In the genomic region with DNA sequence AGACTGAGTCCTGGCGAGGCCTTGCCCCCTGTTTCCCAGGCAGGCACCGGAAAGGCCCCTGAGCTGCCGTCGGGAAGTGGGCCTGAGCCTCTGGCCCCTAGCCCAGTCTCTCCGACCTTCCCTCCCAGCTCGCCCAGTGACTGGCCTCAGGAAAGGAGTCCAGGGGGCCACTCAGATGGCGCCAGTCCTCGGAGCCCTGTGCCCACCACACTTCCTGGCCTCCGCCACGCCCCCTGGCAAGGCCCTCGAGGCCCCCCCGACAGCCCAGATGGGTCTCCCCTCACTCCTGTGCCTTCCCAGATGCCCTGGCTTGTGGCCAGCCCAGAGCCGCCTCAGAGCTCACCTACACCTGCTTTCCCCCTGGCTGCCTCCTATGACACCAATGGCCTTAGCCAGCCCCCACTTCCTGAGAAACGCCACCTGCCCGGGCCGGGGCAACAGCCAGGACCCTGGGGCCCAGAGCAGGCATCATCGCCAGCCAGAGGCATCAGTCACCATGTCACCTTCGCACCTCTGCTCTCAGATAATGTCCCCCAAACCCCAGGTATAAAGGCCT, we compare ENCODE assay signal across 11 cellular contexts. TPM values are rescaled to one million over a fixed set of nuclear protein-coding genes. Genes with fewer than 3 reads are reported as not detected.
A peak's percentile ranks its signal among the peaks of the same experiment; 100 is the strongest.
DNase-seq lines count a peak whose midpoint lies in the region; ATAC-seq and TF ChIP-seq lines count a peak whose summit lies in the region.
"Had no signal": no experiment of that assay in that cellular context is flagged by ENCODE, and none has a peak within 500 bp of the region (broad histone marks: within the 10 kb centered on the region; RNA-seq: fewer than 3 reads in every experiment).

No MANE protein-coding gene starts in this region.

- H3K4me3 Mint-ChIP-seq in MCF 10A (ENCODE audit: unreplicated experiment) (no peak overlapping the region), CD14-positive monocyte (no peak overlapping the region)

- H3K36me3 Mint-ChIP-seq in MCF 10A (ENCODE audit: insufficient read depth, unreplicated experiment): peaks cover 44% of the 10 kb centered on the region
- peaks cover 26 to 28% of the 10 kb centered on the region in 2 donors for H3K36me3 Mint-ChIP-seq in CD14-positive monocyte

- no peak for ATAC-seq in left ventricle myocardium superior
- no peak for ATAC-seq in esophagus mucosa

- H3K27me3 Mint-ChIP-seq in MCF 10A (ENCODE audit: insufficient read depth, unreplicated experiment) (no peaks in the 10 kb centered on the region), CD14-positive monocyte (ENCODE audit: low read depth in 3 of 3) (peaks cover 0 to 10% (median 10%) of the 10 kb centered on the region in 3 donors)

- no peak overlapping the region for H3K27ac Mint-ChIP-seq in MCF 10A (ENCODE audit: low read depth, unreplicated experiment)
- H3K27ac Mint-ChIP-seq in CD14-positive monocyte: peak overlapping the region in 1 of 7 donors; percentile 7

- POLR2A ChIA-PET in MCF 10A (lab: Yijun Ruan, JAX): interaction anchor here (0.7 to 1.6 kb wide), 4 partner anchors 13 to 380 kb away, joined by 3 to 5 read pairs (median 4); no protein-coding TSS in a partner anchor

- peak; percentile 38 for DNase-seq in DMS79 (lab: John Stamatoyannopoulos, UW)
- peak; percentile 62 for DNase-seq in NCI-H345 (lab: John Stamatoyannopoulos, UW)
- DNase-seq in left ventricle myocardium superior: peak; percentile 58
- peak; percentile 77 for DNase-seq in spleen
- DNase-seq in midbrain (lab: John Stamatoyannopoulos, UW): no peak
- no peak for DNase-seq in MCF 10A (ENCODE audit: unreplicated experiment)
- DNase-seq in CD14-positive monocyte (ENCODE audit: low spot score): no peak

- peaks cover 1 to 91% (median 30%) of the 10 kb centered on the region in 6 donors for H3K4me1 ChIP-seq in spleen

- H3K4me3 ChIP-seq in spleen: no peak overlapping the region
- H3K4me3 ChIP-seq: colonic mucosa, MG63 had no signal

- intact Hi-C loops in left ventricle myocardium superior (cut with micrococcal nuclease): loop anchor here (10.0 kb wide), 1 partner anchor 134 kb away; no protein-coding TSS in a partner anchor
- intact Hi-C loops in spleen (cut with DNase I; ENCODE audit: low total_unique reads): no loop called here
- intact Hi-C loops in MCF 10A (cut with micrococcal nuclease): no loop called here
- intact Hi-C loops in CD14-positive monocyte (cut with micrococcal nuclease): no loop called here

- BruUV-seq in MCF 10A (replicated peaks; lab: Mats Ljungman, UMichigan): no TSS peak

- H3K9me3 Mint-ChIP-seq in MCF 10A (ENCODE audit: unreplicated experiment): no peaks in the 10 kb centered on the region
- H3K9me3 Mint-ChIP-seq in CD14-positive monocyte: peaks cover 0 to 1% (median 0%) of the 10 kb centered on the region in 7 donors

- H3K27ac ChIP-seq in spleen: peak overlapping the region in 7 of 8 donors; percentile 5 to 94 (median 59)
- H3K27ac ChIP-seq: colonic mucosa had no signal

- H3K36me3 ChIP-seq in spleen: peaks cover 0 to 100% (median 63%) of the 10 kb centered on the region in 6 donors
- H3K36me3 ChIP-seq: colonic mucosa had no signal

- H3K27me3 ChIP-seq in spleen (replicated peaks in 1 of 7): peaks cover 0 to 11% (median 0%) of the 10 kb centered on the region in 7 donors
- H3K27me3 ChIP-seq: colonic mucosa, MG63 had no signal

- TF ChIP-seq CTCF in spleen (IDR thresholded peaks at IDR 0.05 in 8 of 11, conservative IDR thresholded peaks at IDR 0.05 in 3 of 11) (no peak), MCF 10A (IDR thresholded peaks at IDR 0.05; ENCODE audit: unreplicated experiment) (no peak), CD14-positive monocyte (IDR thresholded peaks at IDR 0.05) (no peak)

- CTCF ChIA-PET in MCF 10A (lab: Yijun Ruan, JAX): interaction anchor here (0.6 to 15.4 kb wide), 4 partner anchors 37 to 260 kb away, joined by 3 to 267 read pairs (median 4); a partner anchor contains a TSS

- WGBS in spleen, 5 donors: 53 to 64% (median 63%) methylated on average over 8 to 18 of the region's 18 CpGs

- TF ChIP-seq POLR2A in spleen (IDR thresholded peaks at IDR 0.05): no peak

- H3K9me3 ChIP-seq in spleen: no peaks in the 10 kb centered on the region
- H3K9me3 ChIP-seq: colonic mucosa, MG63 had no signal

- H3K4me1 Mint-ChIP-seq in MCF 10A (ENCODE audit: insufficient read depth, unreplicated experiment): peaks cover 6% of the 10 kb centered on the region
- peaks cover under 1% of the 10 kb centered on the region for H3K4me1 Mint-ChIP-seq in CD14-positive monocyte

RNA-seq across cellular contexts. Expression of a gene that starts 10.9 kb away (rescaled TPM):
- total RNA-seq in left ventricle myocardium superior: 120 TPM
- total RNA-seq in spleen: 100 to 1,000 TPM in 6 of 7 donors, 10 to 100 TPM in 1; 72.4 to 301 (median 170) TPM
- polyA plus RNA-seq in spleen: 100 to 1,000 TPM in 1 of 3 donors, 10 to 100 TPM in 2; 36.6 to 159 (median 67.5) TPM
- total RNA-seq in MCF 10A (2022): 22.3 and 26.3 TPM in 2 replicates
- under 1 TPM; 0.36 to 0.43 TPM for polyA plus RNA-seq in CD14-positive monocyte
- 10.6 TPM for total RNA-seq in esophagus mucosa

RNA-seq across cellular contexts. Expression of a gene that starts 18.4 kb away (rescaled TPM):
- total RNA-seq in left ventricle myocardium superior (39.8 TPM), spleen (10 to 100 TPM; 29.2 to 44.5 (median 36.4) TPM), MCF 10A (2022) (35.2 and 39.9 TPM in 2 replicates), esophagus mucosa (29.3 TPM)
- polyA plus RNA-seq in spleen (10 to 100 TPM; 10.8 to 31.0 (median 15.9) TPM), CD14-positive monocyte (10 to 100 TPM; 21.8 to 26.9 TPM)

RNA-seq across cellular contexts. Expression of a gene that starts 36.7 kb away (rescaled TPM):
- total RNA-seq in left ventricle myocardium superior (45.5 TPM), spleen (100 to 1,000 TPM in 2 of 7 donors, 10 to 100 TPM in 5; 35.2 to 183 (median 75.6) TPM), MCF 10A (2022) (6.4 and 12.0 TPM in 2 replicates), esophagus mucosa (50.5 TPM)
- polyA plus RNA-seq in spleen (100 to 1,000 TPM in 2 of 3 donors, 10 to 100 TPM in 1; 37.1 to 144 (median 130) TPM), CD14-positive monocyte (not detected)

RNA-seq across cellular contexts. Expression of a gene that starts 42.5 kb away (rescaled TPM):
- 0.12 TPM for total RNA-seq in left ventricle myocardium superior
- total RNA-seq in spleen: under 1 TPM in 6 of 7 donors, not detected in 1; 0.37 to 0.80 (median 0.54) TPM
- polyA plus RNA-seq in spleen: 1 to 10 TPM in 1 of 3 donors, under 1 TPM in 2; 0.52 to 2.2 (median 0.99) TPM
- not detected in 2 replicates for total RNA-seq in MCF 10A (2022)
- polyA plus RNA-seq in CD14-positive monocyte: not detected
- total RNA-seq in esophagus mucosa: not detected
- total RNA-seq: glomerular endothelial cell had no signal

RNA-seq across cellular contexts. Expression of a gene that starts 54.5 kb away (rescaled TPM):
- total RNA-seq in left ventricle myocardium superior: 513 TPM
- total RNA-seq in spleen: 100 to 1,000 TPM; 379 to 490 (median 468) TPM
- 100 to 1,000 TPM; 105 to 132 (median 119) TPM for polyA plus RNA-seq in spleen
- 580 and 658 TPM in 2 replicates for total RNA-seq in MCF 10A (2022)
- polyA plus RNA-seq in CD14-positive monocyte: 10 to 100 TPM; 41.2 to 58.6 TPM
- 344 TPM for total RNA-seq in esophagus mucosa

Comparison
In these comparisons a context has a peak if more than half of its experiments do, and no peak if none do; other contexts are left out.
1. DNase-seq: peak in DMS79 (single experiment), NCI-H345 (single experiment), left ventricle myocardium superior (single experiment) and spleen (single experiment); none in midbrain (single experiment), MCF 10A (single experiment) and CD14-positive monocyte (single experiment).